In the genomic region with DNA sequence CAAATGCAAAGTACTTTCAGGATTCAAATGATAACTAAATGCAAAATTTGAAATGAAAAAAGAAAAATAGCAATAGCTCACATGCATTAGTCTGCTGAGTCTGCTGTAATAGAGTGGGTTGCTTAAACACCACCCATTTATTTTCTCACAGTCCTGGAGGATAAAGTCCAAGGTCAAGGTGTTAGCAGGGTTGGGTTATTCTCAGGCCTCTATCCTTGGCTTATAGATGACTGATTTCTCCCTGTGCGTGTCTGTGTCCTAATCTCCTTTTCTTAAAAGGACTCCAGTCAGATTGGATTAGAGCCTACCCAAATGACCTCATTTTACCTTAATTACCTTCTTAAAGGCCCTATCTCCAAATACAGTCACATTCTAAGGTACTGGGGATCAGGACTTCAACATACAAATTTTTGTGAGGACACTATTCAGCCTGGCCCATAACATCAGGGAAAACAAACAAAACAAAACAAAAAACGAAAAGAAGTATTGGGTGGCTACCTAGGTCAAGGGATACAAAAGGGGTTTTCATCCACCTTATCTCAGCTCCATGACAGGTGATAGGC, we compare ENCODE assay signal across 18 cellular contexts. TPM values are rescaled to one million over a fixed set of nuclear protein-coding genes. Genes with fewer than 3 reads are reported as not detected.
A peak's percentile ranks its signal among the peaks of the same experiment; 100 is the strongest.
DNase-seq lines count a peak whose midpoint lies in the region; ATAC-seq, FAIRE-seq and TF ChIP-seq lines count a peak whose summit lies in the region.
"Had no signal": no experiment of that assay in that cellular context is flagged by ENCODE, and none has a peak within 500 bp of the region (broad histone marks: within the 10 kb centered on the region; RNA-seq: fewer than 3 reads in every experiment).

No MANE protein-coding gene starts in this region.

- H3K27ac ChIP-seq in pancreas, result no peak overlapping the region
- H3K27ac ChIP-seq: SJCRH30 had no signal

- no peaks in the 10 kb centered on the region for H3K36me3 ChIP-seq in pancreas
- H3K36me3 ChIP-seq: BE2C, SJCRH30 had no signal

- ATAC-seq in pancreas (peak; percentile 47 to 70 (median 59)), HG03521 (IDR thresholded peaks at IDR 0.05; ENCODE audit: unreplicated experiment) (no peak)

- H3K36me3 Mint-ChIP-seq in activated naive CD4-positive, alpha-beta T cell treated with anti-CD3 and anti-CD28 coated beads, Interleukin-2, amount 50 U/mL, for 24 hours, result no peaks in the 10 kb centered on the region

- H3K4me3 Mint-ChIP-seq in activated naive CD4-positive, alpha-beta T cell treated with anti-CD3 and anti-CD28 coated beads, Interleukin-2, amount 50 U/mL, for 24 hours, result no peak overlapping the region

- 11 to 18% methylated on average over 2 of the region's 2 CpGs for WGBS in pancreas, 2 donors

- H3K27me3 Mint-ChIP-seq in activated naive CD4-positive, alpha-beta T cell treated with anti-CD3 and anti-CD28 coated beads, Interleukin-2, amount 50 U/mL, for 24 hours, result no peaks in the 10 kb centered on the region

- H3K4me3 ChIP-seq in pancreas, result no peak overlapping the region
- H3K4me3 ChIP-seq: SJCRH30 had no signal

- H3K27ac Mint-ChIP-seq in activated naive CD4-positive, alpha-beta T cell treated with anti-CD3 and anti-CD28 coated beads, Interleukin-2, amount 50 U/mL, for 24 hours, result peak overlapping the region; percentile 30

- DNase-seq in activated naive CD4-positive, alpha-beta T cell (lab: John Stamatoyannopoulos, UW), result no peak
- DNase-seq in NCI-H82 treated with DMSO at 0.1 percent for 48 hours (lab: John Stamatoyannopoulos, UW; ENCODE audit: unreplicated experiment), result peak; percentile 93
- peak; percentile 10 for DNase-seq in cerebellar cortex (ENCODE audit: low spot score)
- peak in 3 of 6 donors; percentile 17 to 37 (median 27) for DNase-seq in pancreas
- no peak for DNase-seq in NCI-H2029 (lab: John Stamatoyannopoulos, UW)
- no peak for DNase-seq in T-helper 2 cell
- DNase-seq: BE2C, DMS79 treated with DMSO at 0.1 percent for 48 hours, KG1, NCI-H1105 treated with DMSO at 0.1 percent for 48 hours, NCI-H1694, NCI-H2107, NCI-H510A treated with DMSO at 0.1 percent for 48 hours, SJCRH30 had no signal

- no peak for TF ChIP-seq CTCF in pancreas (IDR thresholded peaks at IDR 0.05)

- peaks cover 7 to 12% (median 9%) of the 10 kb centered on the region in 3 donors for H3K4me1 ChIP-seq in pancreas

- H3K9me3 Mint-ChIP-seq in activated naive CD4-positive, alpha-beta T cell treated with anti-CD3 and anti-CD28 coated beads, Interleukin-2, amount 50 U/mL, for 24 hours, result no peaks in the 10 kb centered on the region

- FAIRE-seq in pancreas (lab: Jason Lieb, UNC), result no peak
- FAIRE-seq: A204.1, H54 had no signal

- intact Hi-C loops in pancreas (cut with DNase I), result no loop called here

- H3K27me3 ChIP-seq in pancreas, result peaks cover 0 to 6% (median 0%) of the 10 kb centered on the region in 4 donors
- H3K27me3 ChIP-seq: BE2C, SJCRH30 had no signal

- H3K9me3 ChIP-seq in pancreas, result no peaks in the 10 kb centered on the region
- H3K9me3 ChIP-seq: BE2C, SJCRH30 had no signal

- H3K4me1 Mint-ChIP-seq in activated naive CD4-positive, alpha-beta T cell treated with anti-CD3 and anti-CD28 coated beads, Interleukin-2, amount 50 U/mL, for 24 hours, result peaks cover 61% of the 10 kb centered on the region

RNA-seq across cellular contexts. Expression of gene TBL1X, which starts 6.3 kb away (rescaled TPM):
- total RNA-seq in pancreas, result 10 to 100 TPM in 3 of 6 donors, 1 to 10 TPM in 3; 6.7 to 16.6 (median 10.3) TPM
- 1 to 10 TPM; 2.4 to 7.7 TPM for polyA plus RNA-seq in pancreas

Comparison
In these comparisons a context has a peak if more than half of its experiments do, and no peak if none do; other contexts are left out.
1. DNase-seq: peak in NCI-H82 treated with DMSO at 0.1 percent for 48 hours (single experiment) and cerebellar cortex (single experiment); none in activated naive CD4-positive, alpha-beta T cell (0 of 4), NCI-H2029 (single experiment) and T-helper 2 cell (0 of 5).